ENCODE assay signal across 22 cellular contexts in the genomic region with DNA sequence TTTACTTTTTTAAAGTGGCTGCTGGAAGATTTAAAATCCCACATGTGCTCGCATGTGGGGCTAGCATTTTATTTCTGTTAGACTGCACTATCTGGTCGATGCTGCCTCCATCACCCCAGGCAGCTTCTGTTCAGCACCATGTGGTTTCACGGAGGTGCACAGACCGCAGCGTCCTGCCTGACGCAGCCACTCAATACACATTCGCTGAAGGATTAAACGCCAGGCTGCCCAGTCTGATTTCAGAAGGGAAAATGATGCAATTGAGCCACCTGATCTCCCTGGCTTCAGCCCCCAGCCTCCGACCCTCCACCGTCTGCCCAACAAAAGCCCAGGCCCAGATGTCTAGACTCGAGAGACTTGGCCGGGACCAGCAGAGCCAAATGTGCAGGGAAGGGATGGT.
DNase-seq lines count a peak whose midpoint lies in the region; FAIRE-seq and TF ChIP-seq lines count a peak whose summit lies in the region.
"Had no signal": no experiment of that assay in that cellular context is flagged by ENCODE, and none has a peak within 500 bp of the region (broad histone marks: within the 10 kb centered on the region; RNA-seq: fewer than 3 reads in every experiment).

No MANE protein-coding gene starts in this region.

- no peak overlapping the region for H3K4me3 Mint-ChIP-seq in chondrocyte (ENCODE audit: unreplicated experiment)
- H3K4me3 Mint-ChIP-seq: activated naive CD8-positive, alpha-beta T cell; naive thymus-derived CD4-positive, alpha-beta T cell had no signal

- H3K9ac ChIP-seq in BLaER1, result no peak overlapping the region

- H4K20me1 ChIP-seq in BLaER1, result no peaks in the 10 kb centered on the region

- H3K9me3 ChIP-seq in BLaER1, result no peaks in the 10 kb centered on the region
- H3K9me3 ChIP-seq: HAP-1, heart left ventricle, ovary had no signal

- TF ChIP-seq CTCF in chondrocyte (IDR thresholded peaks at IDR 0.05), result no peak

- H3K4me1 ChIP-seq in BLaER1, result peaks cover 45% of the 10 kb centered on the region
- H3K4me1 ChIP-seq: HAP-1, heart left ventricle had no signal

- H3K27me3 ChIP-seq in BLaER1, result no peaks in the 10 kb centered on the region
- H3K27me3 ChIP-seq: ovary had no signal

- peak; percentile 46 for DNase-seq in GM12892 (ENCODE audit: insufficient read length)
- DNase-seq in NCI-H82 treated with DMSO at 0.1 percent for 48 hours (lab: John Stamatoyannopoulos, UW; ENCODE audit: unreplicated experiment), result peak; percentile 18
- peak; percentile 61 for DNase-seq in cerebellar cortex (ENCODE audit: low spot score)
- DNase-seq in HT-29 (ENCODE audit: low spot score), result no peak
- no peak for DNase-seq in chondrocyte (ENCODE audit: low spot score)
- DNase-seq in COLO829 (ENCODE audit: low spot score), result no peak
- DNase-seq in NCI-H1417 treated with DMSO at 0.1 percent for 48 hours (lab: John Stamatoyannopoulos, UW), result no peak
- DNase-seq: ACHN; cortex of kidney; DMS153; heart left ventricle; naive thymus-derived CD4-positive, alpha-beta T cell; NCI-H1105; ovary; right cardiac atrium; RPMI8226; T-helper 9 cell had no signal

- peaks cover 54% of the 10 kb centered on the region for H3K27me3 Mint-ChIP-seq in chondrocyte (ENCODE audit: low read depth)
- H3K27me3 Mint-ChIP-seq: activated naive CD8-positive, alpha-beta T cell had no signal

- H3K36me3 Mint-ChIP-seq in chondrocyte (ENCODE audit: low read depth), result peaks cover 1% of the 10 kb centered on the region
- H3K36me3 Mint-ChIP-seq: activated naive CD8-positive, alpha-beta T cell; naive thymus-derived CD4-positive, alpha-beta T cell had no signal

- TF ChIP-seq POLR2A in GM12892 (IDR thresholded peaks at IDR 0.05; ENCODE audit: low read depth, low read length), result no peak

- no peaks in the 10 kb centered on the region for H3K9me3 Mint-ChIP-seq in chondrocyte (ENCODE audit: low read depth)

- H3K27ac ChIP-seq in BLaER1, result peak overlapping the region; percentile 62
- H3K27ac ChIP-seq: C4-2B, heart left ventricle, ovary had no signal

- peak; percentile 78 for FAIRE-seq in GM12892 (lab: Jason Lieb, UNC)
- FAIRE-seq: endometrium had no signal

- peak overlapping the region; percentile 28; the same call in 1 of the 2 replicates for H3K4me3 ChIP-seq in BLaER1
- H3K4me3 ChIP-seq: HAP-1, heart left ventricle, ovary had no signal

- no peaks in the 10 kb centered on the region for H3K36me3 ChIP-seq in BLaER1
- H3K36me3 ChIP-seq: HAP-1, heart left ventricle, ovary had no signal

- H3K4me1 Mint-ChIP-seq in chondrocyte (ENCODE audit: low read depth), result no peaks in the 10 kb centered on the region
- H3K4me1 Mint-ChIP-seq: naive thymus-derived CD4-positive, alpha-beta T cell had no signal

- no peak overlapping the region for H3K27ac Mint-ChIP-seq in chondrocyte (ENCODE audit: unreplicated experiment)
- H3K27ac Mint-ChIP-seq: activated naive CD8-positive, alpha-beta T cell; naive thymus-derived CD4-positive, alpha-beta T cell had no signal

- H3K4me2 ChIP-seq in BLaER1, result peak overlapping the region; percentile 85

Comparison
In these comparisons a context has a peak if more than half of its experiments do, and no peak if none do; other contexts are left out.
1. DNase-seq: peak in GM12892 (single experiment), NCI-H82 treated with DMSO at 0.1 percent for 48 hours (single experiment) and cerebellar cortex (single experiment); none in HT-29 (single experiment), chondrocyte (single experiment), COLO829 (single experiment) and NCI-H1417 treated with DMSO at 0.1 percent for 48 hours (single experiment).